In genomic region chr16:81581107-81581506, GRCh38 we compare ENCODE assay signal across 17 cellular contexts.
DNase-seq lines count a peak whose midpoint lies in the region; ATAC-seq and TF ChIP-seq lines count a peak whose summit lies in the region.
"Had no signal": no experiment of that assay in that cellular context is flagged by ENCODE, and none has a peak within 500 bp of the region (broad histone marks: within the 10 kb centered on the region; RNA-seq: fewer than 3 reads in every experiment).

No MANE protein-coding gene starts in this region.

- CTCF ChIA-PET in CD8-positive, alpha-beta memory T cell (lab: Charles Lee): no interaction called here

- H3K4me3 ChIP-seq in CD8-positive, alpha-beta memory T cell (ENCODE audit: low read length): no peak overlapping the region
- H3K4me3 ChIP-seq: ascending aorta, gastrocnemius medialis had no signal

- H3K36me3 ChIP-seq in CD8-positive, alpha-beta memory T cell (ENCODE audit: insufficient read depth, low read length): no peaks in the 10 kb centered on the region
- H3K36me3 ChIP-seq: ascending aorta, gastrocnemius medialis had no signal

- H3K27me3 Mint-ChIP-seq in CD8-positive, alpha-beta memory T cell: peaks cover 0 to 2% of the 10 kb centered on the region in 2 donors
- no peaks in the 10 kb centered on the region for H3K27me3 Mint-ChIP-seq in neural crest cell (ENCODE audit: low read depth)
- H3K27me3 Mint-ChIP-seq in natural killer cell (ENCODE audit: low read depth in 2 of 2): no peaks in the 10 kb centered on the region
- H3K27me3 Mint-ChIP-seq: activated CD8-positive, alpha-beta T cell treated with anti-CD3 and anti-CD28 coated beads for 36 hours had no signal

- peaks cover 0 to 22% (median 5%) of the 10 kb centered on the region in 3 donors for H3K36me3 Mint-ChIP-seq in CD8-positive, alpha-beta memory T cell
- H3K36me3 Mint-ChIP-seq in neural crest cell (ENCODE audit: low read depth) (peaks cover 6% of the 10 kb centered on the region), natural killer cell (no peaks in the 10 kb centered on the region)
- H3K36me3 Mint-ChIP-seq in stimulated activated effector memory CD8-positive, alpha-beta T cell treated with anti-CD3 and anti-CD28 coated beads, Interleukin-12 subunit alpha, Interleukin-12 subunit beta, amount 100 ng/mL, for 72 hours: no peaks in the 10 kb centered on the region

- peak; percentile 2 for TF ChIP-seq CTCF in foreskin keratinocyte (conservative IDR thresholded peaks at IDR 0.05)
- no peak for TF ChIP-seq CTCF in neural crest cell (conservative IDR thresholded peaks at IDR 0.05)
- TF ChIP-seq CTCF in natural killer cell (IDR thresholded peaks at IDR 0.05): no peak

- H3K9me3 ChIP-seq in CD8-positive, alpha-beta memory T cell (ENCODE audit: low read length): no peaks in the 10 kb centered on the region
- H3K9me3 ChIP-seq: ascending aorta, gastrocnemius medialis had no signal

- no peak for DNase-seq in CD8-positive, alpha-beta memory T cell
- DNase-seq in NCI-H774 (lab: John Stamatoyannopoulos, UW): peak; percentile 13
- peak; percentile 100 for DNase-seq in foreskin keratinocyte
- DNase-seq in neural crest cell (ENCODE audit: low read depth, low spot score): no peak
- DNase-seq in Right ventricle myocardium superior: no peak
- DNase-seq in natural killer cell: no peak
- no peak for DNase-seq in stimulated activated effector memory CD8-positive, alpha-beta T cell treated with anti-CD3 and anti-CD28 coated beads, Interleukin-12 subunit alpha, Interleukin-12 subunit beta, amount 100 ng/mL, for 72 hours (ENCODE audit: low spot score in 2 of 2)
- DNase-seq: activated CD8-positive, alpha-beta T cell treated with anti-CD3 and anti-CD28 coated beads for 36 hours; activated effector memory CD4-positive, alpha-beta T cell treated with anti-CD3 and anti-CD28 coated beads, Interleukin-2, amount 50 U/mL, for 16 hours; DMS79; effector CD4-positive, alpha-beta T cell; gastrocnemius medialis; NCI-H1092; NCI-H446; T-helper 9 cell had no signal

- H3K27me3 ChIP-seq in CD8-positive, alpha-beta memory T cell (ENCODE audit: insufficient read depth, low read length, poor library complexity, severe bottlenecking): no peaks in the 10 kb centered on the region
- no peaks in the 10 kb centered on the region for H3K27me3 ChIP-seq in foreskin keratinocyte
- H3K27me3 ChIP-seq: ascending aorta, gastrocnemius medialis had no signal

- intact Hi-C loops in Right ventricle myocardium superior (cut with DNase I): no loop called here
- intact Hi-C loops in natural killer cell (cut with micrococcal nuclease): no loop called here

- peak overlapping the region in 5 of 8 donors; percentile 14 to 73 (median 31) for H3K27ac Mint-ChIP-seq in CD8-positive, alpha-beta memory T cell
- H3K27ac Mint-ChIP-seq in neural crest cell (ENCODE audit: unreplicated experiment) (peak overlapping the region; percentile 7), natural killer cell (peak overlapping the region in 1 of 2 donors; percentile 14)
- no peak overlapping the region for H3K27ac Mint-ChIP-seq in stimulated activated effector memory CD8-positive, alpha-beta T cell treated with anti-CD3 and anti-CD28 coated beads, Interleukin-12 subunit alpha, Interleukin-12 subunit beta, amount 100 ng/mL, for 72 hours
- H3K27ac Mint-ChIP-seq: activated CD8-positive, alpha-beta T cell treated with anti-CD3 and anti-CD28 coated beads for 36 hours had no signal

- H3K27ac ChIP-seq in CD8-positive, alpha-beta memory T cell (ENCODE audit: low read depth, low read length): no peak overlapping the region
- H3K27ac ChIP-seq in foreskin keratinocyte: peak overlapping the region; percentile 92
- H3K27ac ChIP-seq: ascending aorta, gastrocnemius medialis had no signal

- POLR2A ChIA-PET in CD8-positive, alpha-beta memory T cell (lab: Charles Lee): no interaction called here

- ATAC-seq in foreskin keratinocyte (peak; percentile 97), Right ventricle myocardium superior (ENCODE audit: poor library complexity) (no peak), natural killer cell (no peak), HG02763 (IDR thresholded peaks at IDR 0.05; ENCODE audit: unreplicated experiment) (no peak)
- ATAC-seq in stimulated activated effector memory CD8-positive, alpha-beta T cell treated with anti-CD3 and anti-CD28 coated beads, Interleukin-12 subunit alpha, Interleukin-12 subunit beta, amount 100 ng/mL, for 72 hours: no peak
- ATAC-seq: activated CD8-positive, alpha-beta T cell treated with anti-CD3 and anti-CD28 coated beads for 36 hours had no signal

- peak overlapping the region in 1 of 7 donors; percentile 9 for H3K4me3 Mint-ChIP-seq in CD8-positive, alpha-beta memory T cell
- H3K4me3 Mint-ChIP-seq in neural crest cell (no peak overlapping the region), natural killer cell (no peak overlapping the region)
- no peak overlapping the region for H3K4me3 Mint-ChIP-seq in stimulated activated effector memory CD8-positive, alpha-beta T cell treated with anti-CD3 and anti-CD28 coated beads, Interleukin-12 subunit alpha, Interleukin-12 subunit beta, amount 100 ng/mL, for 72 hours
- H3K4me3 Mint-ChIP-seq: activated CD8-positive, alpha-beta T cell treated with anti-CD3 and anti-CD28 coated beads for 36 hours had no signal

- peaks cover 20 to 29% (median 27%) of the 10 kb centered on the region in 3 donors for H3K4me1 Mint-ChIP-seq in CD8-positive, alpha-beta memory T cell
- peaks cover 42% of the 10 kb centered on the region for H3K4me1 Mint-ChIP-seq in neural crest cell
- peaks cover 21 to 34% of the 10 kb centered on the region in 2 donors for H3K4me1 Mint-ChIP-seq in natural killer cell
- H3K4me1 Mint-ChIP-seq in stimulated activated effector memory CD8-positive, alpha-beta T cell treated with anti-CD3 and anti-CD28 coated beads, Interleukin-12 subunit alpha, Interleukin-12 subunit beta, amount 100 ng/mL, for 72 hours: peaks cover 20% of the 10 kb centered on the region

- H3K4me1 ChIP-seq in CD8-positive, alpha-beta memory T cell (ENCODE audit: insufficient read depth, low read length): no peaks in the 10 kb centered on the region
- peaks cover 40% of the 10 kb centered on the region for H3K4me1 ChIP-seq in foreskin keratinocyte
- H3K4me1 ChIP-seq: ascending aorta, gastrocnemius medialis had no signal

- H3K9me3 Mint-ChIP-seq in CD8-positive, alpha-beta memory T cell: no peaks in the 10 kb centered on the region
- H3K9me3 Mint-ChIP-seq in neural crest cell: no peaks in the 10 kb centered on the region
- no peaks in the 10 kb centered on the region for H3K9me3 Mint-ChIP-seq in natural killer cell
- no peaks in the 10 kb centered on the region for H3K9me3 Mint-ChIP-seq in stimulated activated effector memory CD8-positive, alpha-beta T cell treated with anti-CD3 and anti-CD28 coated beads, Interleukin-12 subunit alpha, Interleukin-12 subunit beta, amount 100 ng/mL, for 72 hours
- H3K9me3 Mint-ChIP-seq: activated CD8-positive, alpha-beta T cell treated with anti-CD3 and anti-CD28 coated beads for 36 hours had no signal

Comparison
In these comparisons a context has a peak if more than half of its experiments do, and no peak if none do; other contexts are left out.
1. DNase-seq: peak in NCI-H774 (single experiment) and foreskin keratinocyte (2 of 2); none in CD8-positive, alpha-beta memory T cell (0 of 5), neural crest cell (single experiment), Right ventricle myocardium superior (single experiment), natural killer cell (single experiment) and stimulated activated effector memory CD8-positive, alpha-beta T cell treated with anti-CD3 and anti-CD28 coated beads, Interleukin-12 subunit alpha, Interleukin-12 subunit beta, amount 100 ng/mL, for 72 hours (0 of 2).